Comparison of ENCODE assay signal across 14 cellular contexts in genomic region chr3:127050733-127051132, GRCh38.
"Had no signal": no experiment of that assay in that cellular context is flagged by ENCODE, and none has a peak within 500 bp of the region (broad histone marks: within the 10 kb centered on the region; RNA-seq: fewer than 3 reads in every experiment).

No MANE protein-coding gene starts in this region.

- DNase-seq: activated CD4-positive, alpha-beta T cell treated with anti-CD3 and anti-CD28 coated beads, Interleukin-2, amount 50 U/mL, for 1 hour; activated CD4-positive, CD25-positive, alpha-beta regulatory T cell; activated T-cell treated with anti-CD3 and anti-CD28 coated beads for 4 hours; amygdala; brain microvascular endothelial cell; hypothalamus; small intestine; T-helper 2 cell; trophoblast cell had no signal

- H3K36me3 Mint-ChIP-seq: activated naive CD4-positive, alpha-beta T cell treated with anti-CD3 and anti-CD28 coated beads, Interleukin-2, amount 50 U/mL, for 24 hours had no signal

- H3K4me1 Mint-ChIP-seq: activated naive CD4-positive, alpha-beta T cell treated with anti-CD3 and anti-CD28 coated beads, Interleukin-2, amount 50 U/mL, for 24 hours; nephron; stimulated activated memory B cell treated with anti-CD40 and anti-IgM and Interleukin-4, amounts not matched to agents 10 μg/mL and 1 μg/mL and 100 μg/mL, for 72 hours had no signal

- ATAC-seq: stimulated activated memory B cell treated with anti-CD40 and anti-IgM and Interleukin-4, amounts not matched to agents 10 μg/mL and 1 μg/mL and 100 μg/mL, for 72 hours had no signal

- H3K27ac Mint-ChIP-seq: activated naive CD4-positive, alpha-beta T cell treated with anti-CD3 and anti-CD28 coated beads, Interleukin-2, amount 50 U/mL, for 24 hours; activated T-helper 2 cell treated with anti-CD3 and anti-CD28 coated beads, Interferon-gamma antibody, Interleukin-2, Interleukin-4, amounts not matched to agents 10 μg/mL and 5 μg/mL and 100 μg/mL, durations not matched to agents 14 hours and 24 hours and 36 hours; nephron; stimulated activated memory B cell treated with anti-CD40 and anti-IgM and Interleukin-4, amounts not matched to agents 10 μg/mL and 1 μg/mL and 100 μg/mL, for 72 hours had no signal

- H3K4me3 ChIP-seq: esophagus muscularis mucosa had no signal

- H3K4me3 Mint-ChIP-seq: activated naive CD4-positive, alpha-beta T cell treated with anti-CD3 and anti-CD28 coated beads, Interleukin-2, amount 50 U/mL, for 24 hours; nephron; stimulated activated memory B cell treated with anti-CD40 and anti-IgM and Interleukin-4, amounts not matched to agents 10 μg/mL and 1 μg/mL and 100 μg/mL, for 72 hours had no signal

- H3K9me3 Mint-ChIP-seq: activated T-helper 2 cell treated with anti-CD3 and anti-CD28 coated beads, Interferon-gamma antibody, Interleukin-2, Interleukin-4, amounts not matched to agents 10 μg/mL and 5 μg/mL and 100 μg/mL, durations not matched to agents 14 hours and 24 hours and 36 hours had no signal
